Comparison of ENCODE assay signal across 1 cellular context in the genomic region with DNA sequence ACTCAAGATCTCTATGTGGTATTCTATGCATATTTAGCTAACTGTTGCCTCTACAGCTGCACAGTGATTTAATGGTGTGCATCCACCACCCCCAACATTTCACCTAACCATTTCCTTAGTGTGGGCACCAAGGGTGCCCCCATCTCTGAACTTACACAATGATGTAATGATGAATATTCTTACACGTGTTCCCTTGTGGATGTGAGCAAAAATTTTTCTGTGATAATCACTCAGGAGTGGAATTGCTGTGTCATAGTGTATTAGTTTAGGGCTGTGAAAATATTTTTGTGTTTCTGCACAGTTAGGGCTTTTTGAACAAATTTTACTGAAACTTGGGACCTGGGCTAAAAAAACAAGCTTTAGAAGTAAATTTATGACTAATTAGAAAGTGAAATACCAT.
TF ChIP-seq lines count a peak whose summit lies in the region.

No MANE protein-coding gene starts in this region.

TF ChIP-seq in K562, 482 proteins besides CTCF, POLR2A, EP300 and RAD21 (continued from another document):
- TF ChIP-seq, protein P1, sequence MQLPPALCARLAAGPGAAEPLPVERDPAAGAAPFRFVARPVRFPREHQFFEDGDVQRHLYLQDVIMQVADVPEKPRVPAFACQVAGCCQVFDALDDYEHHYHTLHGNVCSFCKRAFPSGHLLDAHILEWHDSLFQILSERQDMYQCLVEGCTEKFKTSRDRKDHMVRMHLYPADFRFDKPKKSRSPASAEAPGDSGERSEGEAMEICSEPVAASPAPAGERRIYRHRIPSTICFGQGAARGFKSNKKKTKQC (CRISPR knock-in tag; IDR thresholded peaks at IDR 0.05) = no peak
- peak; percentile 78 for TF ChIP-seq MAFG (tag; conservative IDR thresholded peaks at IDR 0.05)
- TF ChIP-seq SAFB2 (IDR thresholded peaks at IDR 0.05; ENCODE audit: borderline replicate concordance, low read depth, low read length, severe bottlenecking) = no peak
- TF ChIP-seq, protein P2, sequence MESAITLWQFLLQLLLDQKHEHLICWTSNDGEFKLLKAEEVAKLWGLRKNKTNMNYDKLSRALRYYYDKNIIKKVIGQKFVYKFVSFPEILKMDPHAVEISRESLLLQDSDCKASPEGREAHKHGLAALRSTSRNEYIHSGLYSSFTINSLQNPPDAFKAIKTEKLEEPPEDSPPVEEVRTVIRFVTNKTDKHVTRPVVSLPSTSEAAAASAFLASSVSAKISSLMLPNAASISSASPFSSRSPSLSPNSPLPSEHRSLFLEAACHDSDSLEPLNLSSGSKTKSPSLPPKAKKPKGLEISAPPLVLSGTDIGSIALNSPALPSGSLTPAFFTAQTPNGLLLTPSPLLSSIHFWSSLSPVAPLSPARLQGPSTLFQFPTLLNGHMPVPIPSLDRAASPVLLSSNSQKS (CRISPR knock-in tag; IDR thresholded peaks at IDR 0.05) = no peak
- TF ChIP-seq, protein P3, sequence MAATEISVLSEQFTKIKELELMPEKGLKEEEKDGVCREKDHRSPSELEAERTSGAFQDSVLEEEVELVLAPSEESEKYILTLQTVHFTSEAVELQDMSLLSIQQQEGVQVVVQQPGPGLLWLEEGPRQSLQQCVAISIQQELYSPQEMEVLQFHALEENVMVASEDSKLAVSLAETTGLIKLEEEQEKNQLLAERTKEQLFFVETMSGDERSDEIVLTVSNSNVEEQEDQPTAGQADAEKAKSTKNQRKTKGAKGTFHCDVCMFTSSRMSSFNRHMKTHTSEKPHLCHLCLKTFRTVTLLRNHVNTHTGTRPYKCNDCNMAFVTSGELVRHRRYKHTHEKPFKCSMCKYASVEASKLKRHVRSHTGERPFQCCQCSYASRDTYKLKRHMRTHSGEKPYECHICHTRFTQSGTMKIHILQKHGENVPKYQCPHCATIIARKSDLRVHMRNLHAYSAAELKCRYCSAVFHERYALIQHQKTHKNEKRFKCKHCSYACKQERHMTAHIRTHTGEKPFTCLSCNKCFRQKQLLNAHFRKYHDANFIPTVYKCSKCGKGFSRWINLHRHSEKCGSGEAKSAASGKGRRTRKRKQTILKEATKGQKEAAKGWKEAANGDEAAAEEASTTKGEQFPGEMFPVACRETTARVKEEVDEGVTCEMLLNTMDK (IDR thresholded peaks at IDR 0.05; ENCODE audit: borderline replicate concordance, insufficient read depth, low read depth, low read length, poor library complexity, severe bottlenecking) = no peak
- TF ChIP-seq NFE2L1 (tag; IDR thresholded peaks at IDR 0.05; ENCODE audit: borderline replicate concordance, low read depth) = 0 out of 2 replicates have a peak, but pooled peaks have one; percentile 31
- peak; percentile 66 for TF ChIP-seq ZNF316 (IDR thresholded peaks at IDR 0.05)
- TF ChIP-seq HCFC1 (IDR thresholded peaks at IDR 0.05; ENCODE audit: low read depth, low read length) = no peak
- TF ChIP-seq NFE2 (IDR thresholded peaks at IDR 0.05; ENCODE audit: low read depth) = peak; percentile 60; the same call in 1 of the 2 replicates
- TF ChIP-seq ZFPM2 (CRISPR knock-in tag; IDR thresholded peaks at IDR 0.05) = no peak
- TF ChIP-seq, protein P4, sequence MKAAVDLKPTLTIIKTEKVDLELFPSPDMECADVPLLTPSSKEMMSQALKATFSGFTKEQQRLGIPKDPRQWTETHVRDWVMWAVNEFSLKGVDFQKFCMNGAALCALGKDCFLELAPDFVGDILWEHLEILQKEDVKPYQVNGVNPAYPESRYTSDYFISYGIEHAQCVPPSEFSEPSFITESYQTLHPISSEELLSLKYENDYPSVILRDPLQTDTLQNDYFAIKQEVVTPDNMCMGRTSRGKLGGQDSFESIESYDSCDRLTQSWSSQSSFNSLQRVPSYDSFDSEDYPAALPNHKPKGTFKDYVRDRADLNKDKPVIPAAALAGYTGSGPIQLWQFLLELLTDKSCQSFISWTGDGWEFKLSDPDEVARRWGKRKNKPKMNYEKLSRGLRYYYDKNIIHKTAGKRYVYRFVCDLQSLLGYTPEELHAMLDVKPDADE (conservative IDR thresholded peaks at IDR 0.05; ENCODE audit: control insufficient read depth, low read depth, low read length) = no peak
- TF ChIP-seq HEY1 (CRISPR knock-in tag; IDR thresholded peaks at IDR 0.05; ENCODE audit: borderline replicate concordance) = no peak
- no peak for TF ChIP-seq ELF4 (CRISPR knock-in tag; IDR thresholded peaks at IDR 0.05)
- TF ChIP-seq, protein P5, sequence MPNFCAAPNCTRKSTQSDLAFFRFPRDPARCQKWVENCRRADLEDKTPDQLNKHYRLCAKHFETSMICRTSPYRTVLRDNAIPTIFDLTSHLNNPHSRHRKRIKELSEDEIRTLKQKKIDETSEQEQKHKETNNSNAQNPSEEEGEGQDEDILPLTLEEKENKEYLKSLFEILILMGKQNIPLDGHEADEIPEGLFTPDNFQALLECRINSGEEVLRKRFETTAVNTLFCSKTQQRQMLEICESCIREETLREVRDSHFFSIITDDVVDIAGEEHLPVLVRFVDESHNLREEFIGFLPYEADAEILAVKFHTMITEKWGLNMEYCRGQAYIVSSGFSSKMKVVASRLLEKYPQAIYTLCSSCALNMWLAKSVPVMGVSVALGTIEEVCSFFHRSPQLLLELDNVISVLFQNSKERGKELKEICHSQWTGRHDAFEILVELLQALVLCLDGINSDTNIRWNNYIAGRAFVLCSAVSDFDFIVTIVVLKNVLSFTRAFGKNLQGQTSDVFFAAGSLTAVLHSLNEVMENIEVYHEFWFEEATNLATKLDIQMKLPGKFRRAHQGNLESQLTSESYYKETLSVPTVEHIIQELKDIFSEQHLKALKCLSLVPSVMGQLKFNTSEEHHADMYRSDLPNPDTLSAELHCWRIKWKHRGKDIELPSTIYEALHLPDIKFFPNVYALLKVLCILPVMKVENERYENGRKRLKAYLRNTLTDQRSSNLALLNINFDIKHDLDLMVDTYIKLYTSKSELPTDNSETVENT (CRISPR knock-in tag; IDR thresholded peaks at IDR 0.05) = no peak
- TF ChIP-seq C11orf30 (IDR thresholded peaks at IDR 0.05; ENCODE audit: low read depth) = peak; percentile 48; the same call in 1 of the 2 replicates
- TF ChIP-seq, protein P6, sequence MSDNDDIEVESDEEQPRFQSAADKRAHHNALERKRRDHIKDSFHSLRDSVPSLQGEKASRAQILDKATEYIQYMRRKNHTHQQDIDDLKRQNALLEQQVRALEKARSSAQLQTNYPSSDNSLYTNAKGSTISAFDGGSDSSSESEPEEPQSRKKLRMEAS (CRISPR knock-in tag; IDR thresholded peaks at IDR 0.05) = no peak
- TF ChIP-seq, protein P7, sequence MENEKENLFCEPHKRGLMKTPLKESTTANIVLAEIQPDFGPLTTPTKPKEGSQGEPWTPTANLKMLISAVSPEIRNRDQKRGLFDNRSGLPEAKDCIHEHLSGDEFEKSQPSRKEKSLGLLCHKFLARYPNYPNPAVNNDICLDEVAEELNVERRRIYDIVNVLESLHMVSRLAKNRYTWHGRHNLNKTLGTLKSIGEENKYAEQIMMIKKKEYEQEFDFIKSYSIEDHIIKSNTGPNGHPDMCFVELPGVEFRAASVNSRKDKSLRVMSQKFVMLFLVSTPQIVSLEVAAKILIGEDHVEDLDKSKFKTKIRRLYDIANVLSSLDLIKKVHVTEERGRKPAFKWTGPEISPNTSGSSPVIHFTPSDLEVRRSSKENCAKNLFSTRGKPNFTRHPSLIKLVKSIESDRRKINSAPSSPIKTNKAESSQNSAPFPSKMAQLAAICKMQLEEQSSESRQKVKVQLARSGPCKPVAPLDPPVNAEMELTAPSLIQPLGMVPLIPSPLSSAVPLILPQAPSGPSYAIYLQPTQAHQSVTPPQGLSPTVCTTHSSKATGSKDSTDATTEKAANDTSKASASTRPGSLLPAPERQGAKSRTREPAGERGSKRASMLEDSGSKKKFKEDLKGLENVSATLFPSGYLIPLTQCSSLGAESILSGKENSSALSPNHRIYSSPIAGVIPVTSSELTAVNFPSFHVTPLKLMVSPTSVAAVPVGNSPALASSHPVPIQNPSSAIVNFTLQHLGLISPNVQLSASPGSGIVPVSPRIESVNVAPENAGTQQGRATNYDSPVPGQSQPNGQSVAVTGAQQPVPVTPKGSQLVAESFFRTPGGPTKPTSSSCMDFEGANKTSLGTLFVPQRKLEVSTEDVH (IDR thresholded peaks at IDR 0.05; ENCODE audit: low read depth, partially characterized antibody) = no peak
